17 cellular contexts compared by ENCODE assay signal in genomic region chr3:114011059-114011797, GRCh38. TPM values are rescaled to one million over a fixed set of nuclear protein-coding genes. Genes with fewer than 3 reads are reported as not detected.
DNase-seq lines count a peak whose midpoint lies in the region; ATAC-seq and TF ChIP-seq lines count a peak whose summit lies in the region.
"Had no signal": no experiment of that assay in that cellular context is flagged by ENCODE, and none has a peak within 500 bp of the region (broad histone marks: within the 10 kb centered on the region; RNA-seq: fewer than 3 reads in every experiment).

No MANE protein-coding gene starts in this region.

- no peaks in the 10 kb centered on the region for H3K9me3 ChIP-seq in upper lobe of left lung
- no peaks in the 10 kb centered on the region for H3K9me3 ChIP-seq in effector memory CD4-positive, alpha-beta T cell (ENCODE audit: control insufficient read depth, low read length)
- H3K9me3 ChIP-seq: neutrophil had no signal

- 93 to 98% methylated on average over 2 of the region's 2 CpGs for WGBS in upper lobe of left lung, 2 donors

- H3K4me1 ChIP-seq in upper lobe of left lung, result no peaks in the 10 kb centered on the region
- no peaks in the 10 kb centered on the region for H3K4me1 ChIP-seq in effector memory CD4-positive, alpha-beta T cell (ENCODE audit: control insufficient read depth, insufficient read depth, low read length, poor library complexity, severe bottlenecking)
- H3K4me1 ChIP-seq: foreskin keratinocyte had no signal

- no peak overlapping the region for H3K27ac Mint-ChIP-seq in activated naive CD4-positive, alpha-beta T cell treated with anti-CD3 and anti-CD28 coated beads, Interleukin-2, amount 50 U/mL, for 72 hours
- H3K27ac Mint-ChIP-seq: CD4-positive, CD25-positive, alpha-beta regulatory T cell had no signal

- TF ChIP-seq POLR2A in upper lobe of left lung (IDR thresholded peaks at IDR 0.05), result no peak

- DNase-seq in NOMO-1 treated with DMSO at 0.1 percent for 48 hours (lab: John Stamatoyannopoulos, UW; ENCODE audit: unreplicated experiment), result peak; percentile 0
- no peak for DNase-seq in NOMO-1 treated with dmso at 0.1 percent for 144 hours (lab: John Stamatoyannopoulos, UW; ENCODE audit: unreplicated experiment)
- no peak for DNase-seq in upper lobe of left lung
- no peak for DNase-seq in effector memory CD4-positive, alpha-beta T cell
- no peak for DNase-seq in activated naive CD4-positive, alpha-beta T cell treated with anti-CD3 and anti-CD28 coated beads, Interleukin-2, amount 50 U/mL, for 72 hours (ENCODE audit: low spot score in 2 of 2)
- DNase-seq: 8988T; activated naive CD4-positive, alpha-beta T cell treated with anti-CD3 and anti-CD28 coated beads, Interleukin-2, amount 50 U/mL, for 16 hours; CD4-positive, CD25-positive, alpha-beta regulatory T cell; foreskin keratinocyte; NCI-H2081; NCI-H82; SHP77 treated with DMSO at 0.1 percent for 48 hours had no signal

- H3K36me3 ChIP-seq in upper lobe of left lung, result peaks cover 0 to 15% (median 0%) of the 10 kb centered on the region in 4 donors
- no peaks in the 10 kb centered on the region for H3K36me3 ChIP-seq in effector memory CD4-positive, alpha-beta T cell (ENCODE audit: control insufficient read depth, insufficient read depth, low read length)
- H3K36me3 ChIP-seq: neutrophil had no signal

- no peaks in the 10 kb centered on the region for H3K9me3 Mint-ChIP-seq in activated naive CD4-positive, alpha-beta T cell treated with anti-CD3 and anti-CD28 coated beads, Interleukin-2, amount 50 U/mL, for 72 hours
- H3K9me3 Mint-ChIP-seq: CD4-positive, CD25-positive, alpha-beta regulatory T cell had no signal

- no peak overlapping the region for H3K4me3 ChIP-seq in upper lobe of left lung
- no peak overlapping the region for H3K4me3 ChIP-seq in effector memory CD4-positive, alpha-beta T cell (ENCODE audit: insufficient read depth, low read depth, low read length, poor library complexity, severe bottlenecking)

- no peaks in the 10 kb centered on the region for H3K27me3 ChIP-seq in upper lobe of left lung
- no peaks in the 10 kb centered on the region for H3K27me3 ChIP-seq in effector memory CD4-positive, alpha-beta T cell (replicated peaks; ENCODE audit: control insufficient read depth, insufficient read depth, low read length, poor library complexity, severe bottlenecking)
- H3K27me3 ChIP-seq: foreskin keratinocyte, neutrophil had no signal

- TF ChIP-seq EP300 in upper lobe of left lung (IDR thresholded peaks at IDR 0.05), result no peak

- H3K27ac ChIP-seq in upper lobe of left lung, result no peak overlapping the region
- no peak overlapping the region for H3K27ac ChIP-seq in effector memory CD4-positive, alpha-beta T cell (ENCODE audit: insufficient read depth, low read length, poor library complexity, severe bottlenecking)
- H3K27ac ChIP-seq: foreskin keratinocyte, neutrophil had no signal

- no peaks in the 10 kb centered on the region for H3K36me3 Mint-ChIP-seq in activated naive CD4-positive, alpha-beta T cell treated with anti-CD3 and anti-CD28 coated beads, Interleukin-2, amount 50 U/mL, for 72 hours

- TF ChIP-seq CTCF in upper lobe of left lung (IDR thresholded peaks at IDR 0.05), result no peak

- ATAC-seq in HG02610 (IDR thresholded peaks at IDR 0.05; ENCODE audit: unreplicated experiment) (peak; percentile 65), HG03432 (IDR thresholded peaks at IDR 0.05; ENCODE audit: unreplicated experiment) (peak; percentile 69), upper lobe of left lung (ENCODE audit: low FRiP score in 2 of 2) (no peak), GM19397 (IDR thresholded peaks at IDR 0.05; ENCODE audit: unreplicated experiment) (no peak)
- no peak for ATAC-seq in activated naive CD4-positive, alpha-beta T cell treated with anti-CD3 and anti-CD28 coated beads, Interleukin-2, amount 50 U/mL, for 72 hours
- ATAC-seq: foreskin keratinocyte, HCT116 had no signal

RNA-seq across cellular contexts. Expression of gene CCDC191, which starts 45.1 kb away (rescaled TPM):
- total RNA-seq in upper lobe of left lung, result 10 to 100 TPM in 3 of 6 donors, 1 to 10 TPM in 3; 3.8 to 27.2 (median 9.1) TPM
- 1 to 10 TPM in 1 of 2 donors, under 1 TPM in 1; 0.77 to 4.0 TPM for total RNA-seq in activated naive CD4-positive, alpha-beta T cell treated with anti-CD3 and anti-CD28 coated beads, Interleukin-2, amount 50 U/mL, for 72 hours

RNA-seq across cellular contexts. Expression of gene QTRT2, which starts 45.3 kb away (rescaled TPM):
- 10 to 100 TPM; 14.7 to 25.7 (median 22.8) TPM for total RNA-seq in upper lobe of left lung
- 10 to 100 TPM; 28.9 to 38.0 TPM for total RNA-seq in activated naive CD4-positive, alpha-beta T cell treated with anti-CD3 and anti-CD28 coated beads, Interleukin-2, amount 50 U/mL, for 72 hours

Comparison
In these comparisons a context has a peak if more than half of its experiments do, and no peak if none do; other contexts are left out.
1. ATAC-seq: peak in HG02610 (single experiment) and HG03432 (single experiment); none in upper lobe of left lung (0 of 2), activated naive CD4-positive, alpha-beta T cell treated with anti-CD3 and anti-CD28 coated beads, Interleukin-2, amount 50 U/mL, for 72 hours (0 of 2) and GM19397 (single experiment).